ENCODE assay signal across 24 cellular contexts in genomic region chr2:143842836-143843235, GRCh38.
"Had no signal": no experiment of that assay in that cellular context is flagged by ENCODE, and none has a peak within 500 bp of the region (broad histone marks: within the 10 kb centered on the region; RNA-seq: fewer than 3 reads in every experiment).

No MANE protein-coding gene starts in this region.

- DNase-seq: cortex of kidney; effector memory CD8-positive, alpha-beta T cell; erythroblast; esophagus squamous epithelium; foreskin melanocyte; hypothalamus; immature natural killer cell; islet precursor cell; kidney glomerular epithelial cell; left colon; left ventricle myocardium inferior; lower lobe of right lung; naive thymus-derived CD8-positive, alpha-beta T cell; pancreas; right lobe of liver; stimulated activated CD4-positive, alpha-beta T cell treated with anti-CD3 and anti-CD28 coated beads, Interleukin-2, amount 100 ng/mL, for 24 hours; stimulated activated CD4-positive, alpha-beta T cell treated with anti-CD3 and anti-CD28 coated beads, Interleukin-4, amount 100 ng/mL, for 24 hours; stimulated activated naive CD4-positive, alpha-beta T cell treated with Interleukin-2 at 50 U/mL for 16 hours; stomach; thyroid gland; trophoblast cell had no signal

- H3K27ac ChIP-seq: esophagus squamous epithelium, left ventricle myocardium inferior, lower lobe of right lung, neutrophil, pancreas, right lobe of liver, stomach, thyroid gland had no signal

- H3K27me3 ChIP-seq: esophagus squamous epithelium, neutrophil, pancreas, right lobe of liver, stomach, thyroid gland, vagina had no signal

- H3K9me3 ChIP-seq: esophagus squamous epithelium, lower lobe of right lung, neutrophil, pancreas, right lobe of liver, stomach, thyroid gland, vagina had no signal

- H3K36me3 ChIP-seq: esophagus squamous epithelium, left ventricle myocardium inferior, lower lobe of right lung, neutrophil, pancreas, right lobe of liver, stomach, thyroid gland, vagina had no signal

- ATAC-seq: effector memory CD8-positive, alpha-beta T cell; left colon; lower lobe of right lung; naive thymus-derived CD8-positive, alpha-beta T cell; pancreas; right lobe of liver; stimulated activated effector memory CD8-positive, alpha-beta T cell treated with anti-CD3 and anti-CD28 coated beads, Interleukin-12 subunit alpha, Interleukin-12 subunit beta, amount 100 ng/mL, for 72 hours had no signal

- H3K4me3 ChIP-seq: esophagus squamous epithelium, left ventricle myocardium inferior, lower lobe of right lung, pancreas, right lobe of liver, stomach, thyroid gland, vagina had no signal

- H3K4me1 ChIP-seq: esophagus squamous epithelium, lower lobe of right lung, pancreas, right lobe of liver, stomach, thyroid gland had no signal
